Comparison of ENCODE assay signal across 1 cellular context in genomic region chr20:18663932-18664331, GRCh38.
TF ChIP-seq lines count a peak whose summit lies in the region.

No MANE protein-coding gene starts in this region.

TF ChIP-seq in SK-N-SH treated with all-trans-retinoic acid at 6 μM for 48 hours, 23 proteins besides CTCF, POLR2A, EP300 and RAD21 (continued from another document):
- TF ChIP-seq, protein P1, sequence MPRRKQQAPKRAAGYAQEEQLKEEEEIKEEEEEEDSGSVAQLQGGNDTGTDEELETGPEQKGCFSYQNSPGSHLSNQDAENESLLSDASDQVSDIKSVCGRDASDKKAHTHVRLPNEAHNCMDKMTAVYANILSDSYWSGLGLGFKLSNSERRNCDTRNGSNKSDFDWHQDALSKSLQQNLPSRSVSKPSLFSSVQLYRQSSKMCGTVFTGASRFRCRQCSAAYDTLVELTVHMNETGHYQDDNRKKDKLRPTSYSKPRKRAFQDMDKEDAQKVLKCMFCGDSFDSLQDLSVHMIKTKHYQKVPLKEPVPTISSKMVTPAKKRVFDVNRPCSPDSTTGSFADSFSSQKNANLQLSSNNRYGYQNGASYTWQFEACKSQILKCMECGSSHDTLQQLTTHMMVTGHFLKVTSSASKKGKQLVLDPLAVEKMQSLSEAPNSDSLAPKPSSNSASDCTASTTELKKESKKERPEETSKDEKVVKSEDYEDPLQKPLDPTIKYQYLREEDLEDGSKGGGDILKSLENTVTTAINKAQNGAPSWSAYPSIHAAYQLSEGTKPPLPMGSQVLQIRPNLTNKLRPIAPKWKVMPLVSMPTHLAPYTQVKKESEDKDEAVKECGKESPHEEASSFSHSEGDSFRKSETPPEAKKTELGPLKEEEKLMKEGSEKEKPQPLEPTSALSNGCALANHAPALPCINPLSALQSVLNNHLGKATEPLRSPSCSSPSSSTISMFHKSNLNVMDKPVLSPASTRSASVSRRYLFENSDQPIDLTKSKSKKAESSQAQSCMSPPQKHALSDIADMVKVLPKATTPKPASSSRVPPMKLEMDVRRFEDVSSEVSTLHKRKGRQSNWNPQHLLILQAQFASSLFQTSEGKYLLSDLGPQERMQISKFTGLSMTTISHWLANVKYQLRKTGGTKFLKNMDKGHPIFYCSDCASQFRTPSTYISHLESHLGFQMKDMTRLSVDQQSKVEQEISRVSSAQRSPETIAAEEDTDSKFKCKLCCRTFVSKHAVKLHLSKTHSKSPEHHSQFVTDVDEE (CRISPR knock-in tag; IDR thresholded peaks at IDR 0.05): no peak
- TF ChIP-seq, protein P2, sequence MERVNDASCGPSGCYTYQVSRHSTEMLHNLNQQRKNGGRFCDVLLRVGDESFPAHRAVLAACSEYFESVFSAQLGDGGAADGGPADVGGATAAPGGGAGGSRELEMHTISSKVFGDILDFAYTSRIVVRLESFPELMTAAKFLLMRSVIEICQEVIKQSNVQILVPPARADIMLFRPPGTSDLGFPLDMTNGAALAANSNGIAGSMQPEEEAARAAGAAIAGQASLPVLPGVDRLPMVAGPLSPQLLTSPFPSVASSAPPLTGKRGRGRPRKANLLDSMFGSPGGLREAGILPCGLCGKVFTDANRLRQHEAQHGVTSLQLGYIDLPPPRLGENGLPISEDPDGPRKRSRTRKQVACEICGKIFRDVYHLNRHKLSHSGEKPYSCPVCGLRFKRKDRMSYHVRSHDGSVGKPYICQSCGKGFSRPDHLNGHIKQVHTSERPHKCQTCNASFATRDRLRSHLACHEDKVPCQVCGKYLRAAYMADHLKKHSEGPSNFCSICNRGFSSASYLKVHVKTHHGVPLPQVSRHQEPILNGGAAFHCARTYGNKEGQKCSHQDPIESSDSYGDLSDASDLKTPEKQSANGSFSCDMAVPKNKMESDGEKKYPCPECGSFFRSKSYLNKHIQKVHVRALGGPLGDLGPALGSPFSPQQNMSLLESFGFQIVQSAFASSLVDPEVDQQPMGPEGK (CRISPR knock-in tag; IDR thresholded peaks at IDR 0.05; ENCODE audit: borderline replicate concordance): no peak
- TF ChIP-seq ZFP30 (CRISPR knock-in tag; IDR thresholded peaks at IDR 0.05) (no peak), ARNTL (CRISPR knock-in tag; IDR thresholded peaks at IDR 0.05; ENCODE audit: borderline replicate concordance, low read depth) (no peak), ZC3H10 (CRISPR knock-in tag; IDR thresholded peaks at IDR 0.05) (no peak), GLIS3 (CRISPR knock-in tag; IDR thresholded peaks at IDR 0.05) (no peak), BACH2 (CRISPR knock-in tag; IDR thresholded peaks at IDR 0.05; ENCODE audit: borderline replicate concordance) (no peak), ZNF8 (CRISPR knock-in tag; IDR thresholded peaks at IDR 0.05) (no peak)
